Comparison of ENCODE assay signal across 9 cellular contexts in genomic region chr6:131013495-131013894, GRCh38. TPM values are rescaled to one million over a fixed set of nuclear protein-coding genes. Genes with fewer than 3 reads are reported as not detected.
DNase-seq lines count a peak whose midpoint lies in the region; ATAC-seq and TF ChIP-seq lines count a peak whose summit lies in the region.
"Had no signal": no experiment of that assay in that cellular context is flagged by ENCODE, and none has a peak within 500 bp of the region (broad histone marks: within the 10 kb centered on the region; RNA-seq: fewer than 3 reads in every experiment).

No MANE protein-coding gene starts in this region.

- no peak overlapping the region for H3K27ac ChIP-seq in right lobe of liver

- no peaks in the 10 kb centered on the region for H3K9me3 ChIP-seq in right lobe of liver

- H3K9me3 Mint-ChIP-seq in chondrocyte (ENCODE audit: low read depth) (no peaks in the 10 kb centered on the region), type B pancreatic cell (no peaks in the 10 kb centered on the region)
- H3K9me3 Mint-ChIP-seq in stimulated activated effector memory CD8-positive, alpha-beta T cell treated with anti-CD3 and anti-CD28 coated beads, Interleukin-12 subunit alpha, Interleukin-12 subunit beta, amount 100 ng/mL, for 72 hours, result no peaks in the 10 kb centered on the region

- H3K27ac Mint-ChIP-seq in chondrocyte (ENCODE audit: unreplicated experiment) (peak overlapping the region; percentile 82), type B pancreatic cell (no peak overlapping the region)
- no peak overlapping the region for H3K27ac Mint-ChIP-seq in stimulated activated effector memory CD8-positive, alpha-beta T cell treated with anti-CD3 and anti-CD28 coated beads, Interleukin-12 subunit alpha, Interleukin-12 subunit beta, amount 100 ng/mL, for 72 hours

- intact Hi-C loops in right lobe of liver (cut with DNase I), result no loop called here

- peak overlapping the region in 1 of 3 donors; percentile 10 for H3K4me3 ChIP-seq in right lobe of liver

- in situ Hi-C loops in KBM-7 (cut with MboI; ENCODE audit: low pct_unique_long_range_greater_than_20kb, low sequenced_read_pairs), result no loop called here

- H3K36me3 ChIP-seq in right lobe of liver, result no peaks in the 10 kb centered on the region

- peaks cover 41% of the 10 kb centered on the region for H3K4me1 Mint-ChIP-seq in chondrocyte (ENCODE audit: low read depth)
- peaks cover 27% of the 10 kb centered on the region for H3K4me1 Mint-ChIP-seq in type B pancreatic cell (ENCODE audit: unreplicated experiment)
- H3K4me1 Mint-ChIP-seq in stimulated activated effector memory CD8-positive, alpha-beta T cell treated with anti-CD3 and anti-CD28 coated beads, Interleukin-12 subunit alpha, Interleukin-12 subunit beta, amount 100 ng/mL, for 72 hours, result no peaks in the 10 kb centered on the region

- no peaks in the 10 kb centered on the region for H3K27me3 ChIP-seq in right lobe of liver

- H3K4me1 ChIP-seq in right lobe of liver, result no peaks in the 10 kb centered on the region

- peak overlapping the region; percentile 28 for H3K4me3 Mint-ChIP-seq in chondrocyte (ENCODE audit: unreplicated experiment)
- H3K4me3 Mint-ChIP-seq in type B pancreatic cell, result peak overlapping the region; percentile 39
- no peak overlapping the region for H3K4me3 Mint-ChIP-seq in stimulated activated effector memory CD8-positive, alpha-beta T cell treated with anti-CD3 and anti-CD28 coated beads, Interleukin-12 subunit alpha, Interleukin-12 subunit beta, amount 100 ng/mL, for 72 hours

- no peak for TF ChIP-seq POLR2A in right lobe of liver (IDR thresholded peaks at IDR 0.05)

- ATAC-seq in right lobe of liver (peak; percentile 62 to 68 (median 64)), GM21619 (IDR thresholded peaks at IDR 0.05; ENCODE audit: unreplicated experiment) (no peak)
- no peak for ATAC-seq in stimulated activated effector memory CD8-positive, alpha-beta T cell treated with anti-CD3 and anti-CD28 coated beads, Interleukin-12 subunit alpha, Interleukin-12 subunit beta, amount 100 ng/mL, for 72 hours

- TF ChIP-seq CTCF in chondrocyte (IDR thresholded peaks at IDR 0.05), result no peak
- no peak for TF ChIP-seq CTCF in right lobe of liver (IDR thresholded peaks at IDR 0.05)
- TF ChIP-seq CTCF in type B pancreatic cell (conservative IDR thresholded peaks at IDR 0.05), result no peak

- H3K27me3 Mint-ChIP-seq in chondrocyte (ENCODE audit: low read depth) (no peaks in the 10 kb centered on the region), type B pancreatic cell (no peaks in the 10 kb centered on the region)

- WGBS in right lobe of liver (ENCODE audit: insufficient coverage, low coverage, low lambda C conversion rate, missing lambda C conversion rate), result 14% methylated on average over 2 of the region's 2 CpGs

- H3K36me3 Mint-ChIP-seq in chondrocyte (ENCODE audit: low read depth), result no peaks in the 10 kb centered on the region
- H3K36me3 Mint-ChIP-seq in type B pancreatic cell, result peaks cover 10% of the 10 kb centered on the region
- no peaks in the 10 kb centered on the region for H3K36me3 Mint-ChIP-seq in stimulated activated effector memory CD8-positive, alpha-beta T cell treated with anti-CD3 and anti-CD28 coated beads, Interleukin-12 subunit alpha, Interleukin-12 subunit beta, amount 100 ng/mL, for 72 hours

- DNase-seq in KBM-7 (peak; percentile 22), chondrocyte (ENCODE audit: low spot score) (no peak), right lobe of liver (no peak), type B pancreatic cell (ENCODE audit: extremely low spot score, unreplicated experiment) (no peak), NCI-H446 treated with DMSO at 0.1 percent for 48 hours (lab: John Stamatoyannopoulos, UW) (no peak)
- no peak for DNase-seq in activated CD4-positive, alpha-beta T cell treated with anti-CD3 and anti-CD28 coated beads for 1 hour
- DNase-seq in stimulated activated effector memory CD8-positive, alpha-beta T cell treated with anti-CD3 and anti-CD28 coated beads, Interleukin-12 subunit alpha, Interleukin-12 subunit beta, amount 100 ng/mL, for 72 hours (ENCODE audit: low spot score in 2 of 2), result no peak
- DNase-seq: activated CD4-positive, alpha-beta T cell treated with anti-CD3 and anti-CD28 coated beads, Interleukin-2, amount 50 U/mL, for 48 hours had no signal

RNA-seq across cellular contexts. Expression of gene EPB41L2, which starts 49.5 kb away (rescaled TPM):
- total RNA-seq in chondrocyte (59.9 to 72.0 TPM (median 65.8 TPM) in 3 replicates), right lobe of liver (10 to 100 TPM; 15.3 to 38.5 (median 24.6) TPM), type B pancreatic cell (ENCODE audit: low replicate concordance) (20.5 and 74.8 TPM in 2 replicates)

Comparison
In these comparisons a context has a peak if more than half of its experiments do, and no peak if none do; other contexts are left out.
1. ATAC-seq: peak in right lobe of liver (4 of 4); none in GM21619 (single experiment) and stimulated activated effector memory CD8-positive, alpha-beta T cell treated with anti-CD3 and anti-CD28 coated beads, Interleukin-12 subunit alpha, Interleukin-12 subunit beta, amount 100 ng/mL, for 72 hours (single experiment).